15 cellular contexts compared by ENCODE assay signal in the genomic region with DNA sequence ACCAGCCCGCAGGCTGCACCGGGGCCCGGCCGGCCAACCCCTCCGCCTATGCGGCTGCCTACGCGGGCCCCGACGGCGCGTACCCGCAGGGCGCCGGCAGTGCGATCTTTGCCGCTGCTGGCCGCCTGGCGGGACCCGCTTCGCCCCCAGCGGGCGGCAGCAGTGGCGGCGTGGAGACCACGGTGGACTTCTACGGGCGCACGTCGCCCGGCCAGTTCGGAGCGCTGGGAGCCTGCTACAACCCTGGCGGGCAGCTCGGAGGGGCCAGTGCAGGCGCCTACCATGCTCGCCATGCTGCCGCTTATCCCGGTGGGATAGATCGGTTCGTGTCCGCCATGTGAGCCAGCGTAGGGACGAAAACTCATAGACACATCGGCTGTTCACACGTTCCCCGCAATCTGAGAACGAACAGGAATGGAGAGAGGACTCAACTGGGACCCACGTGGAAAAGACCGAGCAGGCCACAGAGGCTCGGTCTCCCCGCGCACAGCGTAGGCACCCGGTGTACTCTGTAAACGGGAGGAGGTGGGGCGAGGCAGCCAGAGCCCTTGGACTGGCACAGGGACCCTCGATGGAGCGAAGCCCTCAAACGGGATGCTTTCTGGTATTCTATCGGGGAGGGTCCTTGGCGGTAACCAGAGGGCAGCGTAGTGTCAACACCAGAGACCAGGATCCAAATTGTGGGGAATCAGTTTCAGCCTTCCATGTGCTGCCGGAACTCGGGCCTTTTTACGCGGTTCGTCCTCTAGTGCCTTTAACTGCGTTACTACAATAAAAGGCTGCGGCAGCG. TPM values are rescaled to one million over a fixed set of nuclear protein-coding genes. Genes with fewer than 3 reads are reported as not detected.
DNase-seq lines count a peak whose midpoint lies in the region; ATAC-seq and TF ChIP-seq lines count a peak whose summit lies in the region.
"Had no signal": no experiment of that assay in that cellular context is flagged by ENCODE, and none has a peak within 500 bp of the region (broad histone marks: within the 10 kb centered on the region; RNA-seq: fewer than 3 reads in every experiment).

No MANE protein-coding gene starts in this region.

- peak overlapping the region in 1 of 2 donors; percentile 14 for H3K27ac ChIP-seq in testis
- H3K27ac ChIP-seq: uterus had no signal

- peaks cover 74% of the 10 kb centered on the region for H3K27me3 Mint-ChIP-seq in activated naive CD4-positive, alpha-beta T cell treated with anti-CD3 and anti-CD28 coated beads for 36 hours (ENCODE audit: low read depth)
- H3K27me3 Mint-ChIP-seq in IgD-negative memory B cell = peaks cover 69% of the 10 kb centered on the region

- H3K27me3 ChIP-seq in testis = no peaks in the 10 kb centered on the region

- peaks cover 3% of the 10 kb centered on the region for H3K4me1 ChIP-seq in testis

- no peak for TF ChIP-seq CTCF in testis (IDR thresholded peaks at IDR 0.05)

- intact Hi-C loops in activated naive CD4-positive, alpha-beta T cell treated with anti-CD3 and anti-CD28 coated beads for 36 hours (cut with micrococcal nuclease) = loop anchor here (1.0 to 10.0 kb wide), 6 partner anchors 47 to 1000 kb away; partner anchors contain the start of genes NCBP1, TDRD7, TSTD2 and ZNF782
- intact Hi-C loops in testis (cut with DNase I; ENCODE audit: low total_unique reads) = no loop called here

- CTCF ChIA-PET in activated naive CD4-positive, alpha-beta T cell treated with anti-CD3 and anti-CD28 coated beads for 36 hours (lab: Charles Lee) = interaction anchor here (0.6 to 0.9 kb wide), 2 partner anchors 44 to 121 kb away, joined by 3 to 4 read pairs; no protein-coding TSS in a partner anchor

- H3K9me3 Mint-ChIP-seq in activated naive CD4-positive, alpha-beta T cell treated with anti-CD3 and anti-CD28 coated beads for 36 hours = no peaks in the 10 kb centered on the region
- peaks cover 0 to 2% (median 0%) of the 10 kb centered on the region in 3 donors for H3K9me3 Mint-ChIP-seq in IgD-negative memory B cell
- H3K9me3 Mint-ChIP-seq: activated CD4-positive, alpha-beta memory T cell treated with anti-CD3 and anti-CD28 coated beads for 36 hours; activated naive CD8-positive, alpha-beta T cell treated with anti-CD3 and anti-CD28 coated beads, Interleukin-2, amount 10 ng/mL, durations not matched to agents 7 days and 5 days; T-helper 1 cell treated with Interleukin-12 subunit alpha and Interleukin-12 subunit beta and Interleukin-4 antibody, amounts not matched to agents 30 μg/mL and 1 μg/mL, for 36 hours had no signal

- no peaks in the 10 kb centered on the region for H3K9me3 ChIP-seq in testis
- H3K9me3 ChIP-seq: uterus had no signal

- peak overlapping the region; percentile 41 for H3K4me3 Mint-ChIP-seq in activated naive CD4-positive, alpha-beta T cell treated with anti-CD3 and anti-CD28 coated beads for 36 hours
- H3K4me3 Mint-ChIP-seq in IgD-negative memory B cell = peak overlapping the region; percentile 28 to 63 (median 54)

- TF ChIP-seq POLR2A in testis (IDR thresholded peaks at IDR 0.05) = no peak

- no peaks in the 10 kb centered on the region for H3K36me3 Mint-ChIP-seq in activated naive CD4-positive, alpha-beta T cell treated with anti-CD3 and anti-CD28 coated beads for 36 hours (ENCODE audit: low read depth)
- H3K36me3 Mint-ChIP-seq in IgD-negative memory B cell = no peaks in the 10 kb centered on the region
- H3K36me3 Mint-ChIP-seq: activated CD4-positive, alpha-beta memory T cell treated with anti-CD3 and anti-CD28 coated beads for 36 hours; activated naive CD8-positive, alpha-beta T cell treated with anti-CD3 and anti-CD28 coated beads, Interleukin-2, amount 10 ng/mL, durations not matched to agents 7 days and 5 days had no signal

- WGBS in testis, 2 donors = 4 to 5% methylated on average over 27 to 57 of the region's 71 CpGs

- no peak overlapping the region for H3K27ac Mint-ChIP-seq in activated naive CD4-positive, alpha-beta T cell treated with anti-CD3 and anti-CD28 coated beads for 36 hours
- H3K27ac Mint-ChIP-seq in IgD-negative memory B cell = peak overlapping the region in 1 of 3 donors; percentile 80
- H3K27ac Mint-ChIP-seq: activated CD4-positive, alpha-beta memory T cell treated with anti-CD3 and anti-CD28 coated beads for 36 hours had no signal

- no peak for ATAC-seq in HG03108 (IDR thresholded peaks at IDR 0.05; ENCODE audit: unreplicated experiment)
- ATAC-seq: Panc1 had no signal

- DNase-seq in activated naive CD4-positive, alpha-beta T cell treated with anti-CD3 and anti-CD28 coated beads for 36 hours = no peak
- DNase-seq in activated naive CD4-positive, alpha-beta T cell (lab: John Stamatoyannopoulos, UW) = no peak
- DNase-seq in testis (no peak), germinal center (ENCODE audit: low spot score) (no peak)
- no peak for DNase-seq in stimulated activated CD4-positive, alpha-beta T cell treated with anti-CD3 and anti-CD28 coated beads, Interleukin-12 subunit alpha, Interleukin-12 subunit beta, amount 100 ng/mL, for 4 hours
- DNase-seq: DMS79, uterus had no signal

- H3K4me3 ChIP-seq in iPS-11a (ENCODE audit: low read depth, low read length) = peak overlapping the region; percentile 0
- H3K4me3 ChIP-seq in testis = peak overlapping the region; percentile 24 to 49
- H3K4me3 ChIP-seq: uterus had no signal

- H3K36me3 ChIP-seq in testis (ENCODE audit: low read depth, missing control alignments) = no peaks in the 10 kb centered on the region
- H3K36me3 ChIP-seq: uterus had no signal

- H3K4me1 Mint-ChIP-seq in activated naive CD4-positive, alpha-beta T cell treated with anti-CD3 and anti-CD28 coated beads for 36 hours (ENCODE audit: low read depth) = peaks cover 31% of the 10 kb centered on the region
- peaks cover 4 to 12% (median 11%) of the 10 kb centered on the region in 3 donors for H3K4me1 Mint-ChIP-seq in IgD-negative memory B cell

RNA-seq across cellular contexts. Expression of gene FOXE1, which starts 1.9 kb away (rescaled TPM):
- total RNA-seq in activated naive CD4-positive, alpha-beta T cell treated with anti-CD3 and anti-CD28 coated beads for 36 hours = under 1 TPM; 0.10 TPM
- polyA plus RNA-seq in IgD-negative memory B cell (not detected), testis (ENCODE audit: insufficient read depth, low read depth, low replicate concordance) (0.62 TPM)
- 1 to 10 TPM; 1.1 to 1.9 TPM for total RNA-seq in testis
- total RNA-seq: activated CD4-positive, alpha-beta memory T cell treated with anti-CD3 and anti-CD28 coated beads for 36 hours; HT-29; uterus had no signal
